In genomic region chr10:70742537-70743429, GRCh38 we compare ENCODE assay signal across 11 cellular contexts. TPM values are rescaled to one million over a fixed set of nuclear protein-coding genes. Genes with fewer than 3 reads are reported as not detected.
DNase-seq lines count a peak whose midpoint lies in the region; ATAC-seq and TF ChIP-seq lines count a peak whose summit lies in the region.
"Had no signal": no experiment of that assay in that cellular context is flagged by ENCODE, and none has a peak within 500 bp of the region (broad histone marks: within the 10 kb centered on the region; RNA-seq: fewer than 3 reads in every experiment).

No MANE protein-coding gene starts in this region.

- no peak overlapping the region for H3K4me3 ChIP-seq in fibroblast of pulmonary artery (replicated peaks; ENCODE audit: low read depth, low read length)
- no peak overlapping the region for H3K4me3 ChIP-seq in osteoblast (ENCODE audit: insufficient read depth, low read length)
- H3K4me3 ChIP-seq: ascending aorta, suprapubic skin had no signal

- H3K79me2 ChIP-seq in osteoblast (ENCODE audit: insufficient read depth, low read length), result no peaks in the 10 kb centered on the region

- DNase-seq in Daoy (ENCODE audit: low read depth) (peak; percentile 59), RPMI7951 (ENCODE audit: low read depth) (peak; percentile 79), fibroblast of pulmonary artery (ENCODE audit: low read depth) (peak; percentile 85), osteoblast (ENCODE audit: insufficient read length, low spot score, missing footprints) (peak; percentile 95), ureter (ENCODE audit: low spot score) (no peak), NCI-H1417 (lab: John Stamatoyannopoulos, UW) (no peak), cerebellar cortex (ENCODE audit: low spot score) (no peak)
- DNase-seq: NCI-H524 had no signal

- no peaks in the 10 kb centered on the region for H3K27me3 ChIP-seq in osteoblast (ENCODE audit: insufficient read depth, low read length)
- H3K27me3 ChIP-seq: ascending aorta, suprapubic skin had no signal

- H3K36me3 ChIP-seq in osteoblast (ENCODE audit: insufficient read depth, low read length), result no peaks in the 10 kb centered on the region
- H3K36me3 ChIP-seq: ascending aorta, suprapubic skin had no signal

- H4K20me1 ChIP-seq in osteoblast (ENCODE audit: insufficient read depth, low read length), result no peaks in the 10 kb centered on the region

- TF ChIP-seq CTCF in fibroblast of pulmonary artery (IDR thresholded peaks at IDR 0.05; ENCODE audit: low read length, missing control alignments), result no peak
- no peak for TF ChIP-seq CTCF in osteoblast (IDR thresholded peaks at IDR 0.05; ENCODE audit: extremely low read depth, low read depth, low read length)

- no peak for ATAC-seq in GM19467 (IDR thresholded peaks at IDR 0.05; ENCODE audit: unreplicated experiment)

- peaks cover 2% of the 10 kb centered on the region for H3K9me3 ChIP-seq in osteoblast (ENCODE audit: low read depth, low read length)
- H3K9me3 ChIP-seq: ascending aorta, suprapubic skin had no signal

- H3K4me1 ChIP-seq in osteoblast (ENCODE audit: insufficient read depth, low read length), result no peaks in the 10 kb centered on the region

- no peak overlapping the region for H3K4me2 ChIP-seq in osteoblast (ENCODE audit: insufficient read depth, low read length)

- no peak overlapping the region for H3K27ac ChIP-seq in osteoblast (ENCODE audit: low read depth, low read length)
- H3K27ac ChIP-seq: ascending aorta, suprapubic skin had no signal

- H2AFZ ChIP-seq in osteoblast (ENCODE audit: low read length), result no peak overlapping the region

RNA-seq across cellular contexts. Expression of gene TBATA, which starts 42.4 kb away (rescaled TPM):
- not detected in 2 replicates for total RNA-seq in Daoy (2014; rRNA removed; shearing (Covaris generic))
- total RNA-seq in RPMI7951 (2014; rRNA removed; shearing (Covaris generic)), result not detected in 2 replicates
- total RNA-seq in osteoblast (not detected in 2 replicates), ureter (not detected)
- total RNA-seq: ascending aorta had no signal

Comparison
In these comparisons a context has a peak if more than half of its experiments do, and no peak if none do; other contexts are left out.
1. DNase-seq: peak in Daoy (single experiment), RPMI7951 (single experiment), fibroblast of pulmonary artery (single experiment) and osteoblast (single experiment); none in ureter (single experiment), NCI-H1417 (0 of 3) and cerebellar cortex (single experiment).